Comparison of ENCODE assay signal across 15 cellular contexts in the genomic region with DNA sequence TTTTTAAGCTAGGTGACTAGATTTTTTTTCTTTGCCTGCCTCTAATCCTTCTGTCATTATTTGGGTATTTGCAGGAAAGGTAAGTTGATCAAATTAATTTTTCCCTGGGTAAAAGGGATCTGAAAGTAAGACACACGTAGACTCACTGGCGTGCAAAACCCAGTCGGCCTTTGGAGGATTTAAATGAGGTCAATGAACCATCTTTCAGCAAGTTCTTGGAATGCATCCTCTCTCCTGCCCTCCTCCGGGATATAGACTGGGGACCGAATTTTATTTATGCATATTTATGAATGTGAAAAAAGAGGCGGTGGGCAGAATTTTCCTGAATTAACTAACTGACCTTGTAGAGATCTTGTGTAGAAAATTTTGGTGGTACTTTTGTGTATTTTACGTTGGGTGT. TPM values are rescaled to one million over a fixed set of nuclear protein-coding genes. Genes with fewer than 3 reads are reported as not detected.
DNase-seq lines count a peak whose midpoint lies in the region; ATAC-seq and TF ChIP-seq lines count a peak whose summit lies in the region.
"Had no signal": no experiment of that assay in that cellular context is flagged by ENCODE, and none has a peak within 500 bp of the region (broad histone marks: within the 10 kb centered on the region; RNA-seq: fewer than 3 reads in every experiment).

No MANE protein-coding gene starts in this region.

- no peak overlapping the region for H3K4ac ChIP-seq in neuronal stem cell (ENCODE audit: low read length)

- WGBS in hepatocyte (ENCODE audit: low lambda C conversion rate, missing lambda C conversion rate), result 8% methylated on average over 7 of the region's 7 CpGs
- WGBS in neuronal stem cell (ENCODE audit: extremely low coverage in 2 of 2, insufficient read length in 2 of 2, insufficient replicate concordance in 1 of 2), 2 donors, result no CpG with 5 or more reads among the region's 7 CpGs

- H3K36me3 ChIP-seq in BLaER1, result no peaks in the 10 kb centered on the region
- H3K36me3 ChIP-seq in SJCRH30, result no peaks in the 10 kb centered on the region
- no peaks in the 10 kb centered on the region for H3K36me3 ChIP-seq in hepatocyte (replicated peaks; ENCODE audit: insufficient read depth, low read depth)
- no peaks in the 10 kb centered on the region for H3K36me3 ChIP-seq in neuronal stem cell (replicated peaks in 1 of 2; ENCODE audit: control insufficient read depth in 2 of 2, insufficient read depth in 2 of 2, low read length in 2 of 2)

- H3K23ac ChIP-seq in neuronal stem cell (ENCODE audit: low read depth, low read length, poor library complexity), result no peak overlapping the region

- no peaks in the 10 kb centered on the region for H4K20me1 ChIP-seq in BLaER1
- no peaks in the 10 kb centered on the region for H4K20me1 ChIP-seq in hepatocyte (ENCODE audit: insufficient read depth, poor library complexity, severe bottlenecking)

- no peak for DNase-seq in SJCRH30
- DNase-seq in hepatocyte (ENCODE audit: low spot score), result no peak
- DNase-seq in neuronal stem cell (ENCODE audit: low spot score), result no peak
- no peak for DNase-seq in activated CD4-positive, alpha-beta T cell treated with anti-CD3 and anti-CD28 coated beads for 48 hours
- no peak for DNase-seq in Kasumi-1 (lab: John Stamatoyannopoulos, UW)
- DNase-seq in stimulated activated CD8-positive, alpha-beta memory T cell treated with anti-CD3 and anti-CD28 coated beads, Interleukin-4, amount 100 ng/mL, for 48 hours, result no peak
- DNase-seq: activated CD4-positive, alpha-beta T cell treated with anti-CD3 and anti-CD28 coated beads, Interleukin-2, amount 50 U/mL, for 1 hour; activated T-cell treated with anti-CD3 and anti-CD28 coated beads, Interleukin-2, amount 50 U/mL, for 1 hour; IMR-90; NCI-H2081 treated with DMSO at 0.1 percent for 48 hours; RPMI8226 had no signal

- H3K9ac ChIP-seq in BLaER1 (no peak overlapping the region), neuronal stem cell (ENCODE audit: low read depth, low read length, poor library complexity) (no peak overlapping the region)

- H3K27me3 ChIP-seq in BLaER1, result peaks cover 17% of the 10 kb centered on the region
- no peaks in the 10 kb centered on the region for H3K27me3 ChIP-seq in SJCRH30
- peaks cover 64% of the 10 kb centered on the region for H3K27me3 ChIP-seq in hepatocyte
- no peaks in the 10 kb centered on the region for H3K27me3 ChIP-seq in neuronal stem cell (ENCODE audit: control insufficient read depth in 3 of 3, insufficient read depth in 3 of 3, low read depth in 1 of 3, low read length in 3 of 3)

- no peak overlapping the region for H2BK12ac ChIP-seq in neuronal stem cell (ENCODE audit: low read length)

- H3K14ac ChIP-seq in neuronal stem cell (ENCODE audit: low read length), result no peak overlapping the region

- no peak overlapping the region for H4K91ac ChIP-seq in neuronal stem cell (ENCODE audit: low read depth, low read length, poor library complexity)

- no peaks in the 10 kb centered on the region for H3K79me1 ChIP-seq in neuronal stem cell (ENCODE audit: low read depth, low read length)

- H2BK120ac ChIP-seq in neuronal stem cell (ENCODE audit: low read depth, low read length), result no peak overlapping the region

- ATAC-seq in GM18867 (IDR thresholded peaks at IDR 0.05; ENCODE audit: unreplicated experiment), result no peak
- ATAC-seq: natural killer cell treated with Interleukin-12 subunit alpha and Interleukin-12 subunit beta and Interleukin-15 and Interleukin-18, amount 100 ng/mL, for 72 hours; stimulated activated memory B cell treated with anti-CD40 and anti-IgM and Interleukin-4, amounts not matched to agents 10 μg/mL and 1 μg/mL and 100 μg/mL, for 72 hours had no signal

- no peaks in the 10 kb centered on the region for H3K79me2 ChIP-seq in hepatocyte

- H2AK5ac ChIP-seq in neuronal stem cell (ENCODE audit: low read depth, low read length), result no peak overlapping the region

- H2BK15ac ChIP-seq in neuronal stem cell (ENCODE audit: low read length), result no peak overlapping the region

- no peaks in the 10 kb centered on the region for H3K9me3 ChIP-seq in BLaER1
- no peaks in the 10 kb centered on the region for H3K9me3 ChIP-seq in SJCRH30 (replicated peaks)
- no peaks in the 10 kb centered on the region for H3K9me3 ChIP-seq in hepatocyte (ENCODE audit: low read depth)
- peaks cover 0 to 2% of the 10 kb centered on the region in 2 donors for H3K9me3 ChIP-seq in neuronal stem cell (replicated peaks in 1 of 2; ENCODE audit: control insufficient read depth in 2 of 2, insufficient read depth in 1 of 2, low read depth in 1 of 2, low read length in 2 of 2)

- H3K9me2 ChIP-seq in hepatocyte (replicated peaks; ENCODE audit: insufficient read depth), result no peaks in the 10 kb centered on the region

- no peak overlapping the region for H4K8ac ChIP-seq in neuronal stem cell (ENCODE audit: low read depth, low read length)

- H2AFZ ChIP-seq in hepatocyte (no peak overlapping the region), neuronal stem cell (ENCODE audit: low read length) (peak overlapping the region; percentile 75)

- H2BK5ac ChIP-seq in neuronal stem cell (ENCODE audit: low read length), result no peak overlapping the region

- H3K4me1 ChIP-seq in BLaER1 (peaks cover 24% of the 10 kb centered on the region), SJCRH30 (peaks cover 16% of the 10 kb centered on the region), hepatocyte (ENCODE audit: insufficient read depth) (peaks cover 14% of the 10 kb centered on the region), neuronal stem cell (ENCODE audit: control insufficient read depth in 2 of 2, insufficient read depth in 1 of 2, low read depth in 1 of 2, low read length in 2 of 2) (peaks cover 6 to 21% of the 10 kb centered on the region in 2 donors)

- H3K27ac ChIP-seq in BLaER1 (no peak overlapping the region), SJCRH30 (peak overlapping the region; percentile 25), hepatocyte (no peak overlapping the region), neuronal stem cell (replicated peaks; ENCODE audit: low read length) (no peak overlapping the region)

- H3K4me3 ChIP-seq in BLaER1, result peak overlapping the region; percentile 76; the same call in 1 of the 2 replicates
- peak overlapping the region; percentile 86 for H3K4me3 ChIP-seq in SJCRH30
- peak overlapping the region; percentile 5 for H3K4me3 ChIP-seq in hepatocyte
- H3K4me3 ChIP-seq in neuronal stem cell (ENCODE audit: low read length in 2 of 2), result peak overlapping the region; percentile 74 to 94

- peak overlapping the region; percentile 91 for H3K4me2 ChIP-seq in BLaER1
- peak overlapping the region; percentile 99 for H3K4me2 ChIP-seq in hepatocyte
- peak overlapping the region; percentile 84 for H3K4me2 ChIP-seq in neuronal stem cell (ENCODE audit: insufficient read depth, low read length, poor library complexity, severe bottlenecking)

- TF ChIP-seq CTCF in hepatocyte (IDR thresholded peaks at IDR 0.05; ENCODE audit: poor library complexity), result no peak

- H3K18ac ChIP-seq in neuronal stem cell (ENCODE audit: low read length), result no peak overlapping the region

RNA-seq across cellular contexts. Expression of a gene that starts 2.2 kb away (rescaled TPM):
- total RNA-seq in SJCRH30 (2014; rRNA removed; shearing (Covaris generic)), result 12.0 and 20.8 TPM in 2 replicates
- total RNA-seq in hepatocyte, result 6.2 and 7.8 TPM in 2 replicates
- polyA plus RNA-seq in hepatocyte, result 2.9 and 3.9 TPM in 2 replicates
- 3.7 TPM for polyA plus RNA-seq in neuronal stem cell (2013, experiment 1 of 2)
- polyA plus RNA-seq in neuronal stem cell (2013, experiment 2 of 2), result 3.6 TPM
- total RNA-seq: IMR-90; natural killer cell treated with Interleukin-12 subunit alpha and Interleukin-12 subunit beta and Interleukin-15 and Interleukin-18, amount 100 ng/mL, for 72 hours had no signal
- polyA plus RNA-seq: IMR-90 had no signal

Comparison
In these comparisons a context has a peak if more than half of its experiments do, and no peak if none do; other contexts are left out.
1. H3K4me3 ChIP-seq: peak in every context shown above with its lines; median percentile 86 in SJCRH30; 84 in neuronal stem cell; 76 in BLaER1; 5 in hepatocyte.